In the genomic region with DNA sequence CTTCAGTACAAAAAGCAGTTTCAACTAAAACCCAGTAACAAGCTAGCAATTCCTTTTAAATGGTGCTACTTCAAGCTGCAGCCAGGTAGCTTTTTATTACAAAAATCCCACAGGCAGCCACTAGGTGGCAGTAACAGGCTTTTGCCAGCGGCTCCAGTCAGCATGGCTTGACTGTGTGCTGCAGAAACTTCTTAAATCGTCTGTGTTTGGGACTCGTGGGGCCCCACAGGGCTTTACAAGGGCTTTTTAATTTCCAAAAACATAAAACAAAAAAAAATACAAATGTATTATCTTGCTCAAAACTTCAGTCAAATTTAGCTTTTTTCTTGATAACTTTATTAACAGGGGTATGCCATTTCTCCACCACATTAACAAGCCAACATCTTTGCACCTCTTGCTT, we compare ENCODE assay signal across 9 cellular contexts. TPM values are rescaled to one million over a fixed set of nuclear protein-coding genes. Genes with fewer than 3 reads are reported as not detected.
DNase-seq lines count a peak whose midpoint lies in the region; ATAC-seq and TF ChIP-seq lines count a peak whose summit lies in the region.
"Had no signal": no experiment of that assay in that cellular context is flagged by ENCODE, and none has a peak within 500 bp of the region (broad histone marks: within the 10 kb centered on the region; RNA-seq: fewer than 3 reads in every experiment).

No MANE protein-coding gene starts in this region.

- H3K27ac ChIP-seq in C4-2B, result no peak overlapping the region

- H3K36me3 ChIP-seq in MG63, result no peaks in the 10 kb centered on the region

- POLR2A ChIA-PET in activated naive CD8-positive, alpha-beta T cell treated with anti-CD3 and anti-CD28 coated beads, Interleukin-2, amount 10 ng/mL, durations not matched to agents 7 days and 5 days (lab: Charles Lee), result interaction anchor here (0.6 to 1.0 kb wide), 2 partner anchors 122 to 371 kb away, joined by 3 read pairs; no protein-coding TSS in a partner anchor

- H3K4me1 Mint-ChIP-seq in activated naive CD8-positive, alpha-beta T cell treated with anti-CD3 and anti-CD28 coated beads, Interleukin-2, amount 10 ng/mL, durations not matched to agents 7 days and 5 days, result peaks cover 11% of the 10 kb centered on the region

- no peak overlapping the region for H3K27ac Mint-ChIP-seq in activated naive CD8-positive, alpha-beta T cell treated with anti-CD3 and anti-CD28 coated beads, Interleukin-2, amount 10 ng/mL, durations not matched to agents 7 days and 5 days
- H3K27ac Mint-ChIP-seq: T-helper 1 cell treated with Interleukin-12 subunit alpha and Interleukin-12 subunit beta and Interleukin-4 antibody, amounts not matched to agents 30 μg/mL and 1 μg/mL, for 36 hours had no signal

- H3K9me3 ChIP-seq in MG63, result no peaks in the 10 kb centered on the region

- peaks cover 32% of the 10 kb centered on the region for H3K27me3 Mint-ChIP-seq in activated naive CD8-positive, alpha-beta T cell treated with anti-CD3 and anti-CD28 coated beads, Interleukin-2, amount 10 ng/mL, durations not matched to agents 7 days and 5 days

- ATAC-seq in GM19455 (IDR thresholded peaks at IDR 0.05; ENCODE audit: unreplicated experiment) (peak; percentile 71), left cardiac atrium (peak; percentile 59), HG03520 (IDR thresholded peaks at IDR 0.05; ENCODE audit: unreplicated experiment) (no peak)
- peak; percentile 78 for ATAC-seq in activated naive CD8-positive, alpha-beta T cell treated with anti-CD3 and anti-CD28 coated beads, Interleukin-2, amount 10 ng/mL, durations not matched to agents 7 days and 5 days (ENCODE audit: low read depth)

- DNase-seq in MG63 (peak; percentile 23), SW 1271 (lab: John Stamatoyannopoulos, UW) (peak; percentile 29 to 52), left cardiac atrium (peak; percentile 44), retinal pigment epithelial cell (ENCODE audit: low read depth) (peak; percentile 8)
- peak; percentile 60 for DNase-seq in activated naive CD8-positive, alpha-beta T cell treated with anti-CD3 and anti-CD28 coated beads, Interleukin-2, amount 10 ng/mL, durations not matched to agents 7 days and 5 days

- H3K9me3 Mint-ChIP-seq in activated naive CD8-positive, alpha-beta T cell treated with anti-CD3 and anti-CD28 coated beads, Interleukin-2, amount 10 ng/mL, durations not matched to agents 7 days and 5 days, result no peaks in the 10 kb centered on the region
- H3K9me3 Mint-ChIP-seq: T-helper 1 cell treated with Interleukin-12 subunit alpha and Interleukin-12 subunit beta and Interleukin-4 antibody, amounts not matched to agents 30 μg/mL and 1 μg/mL, for 36 hours had no signal

- intact Hi-C loops in left cardiac atrium (cut with DNase I), result loop anchor here (2.0 to 10.0 kb wide), 3 partner anchors 63 to 501 kb away; no protein-coding TSS in a partner anchor

- no peak overlapping the region for H3K4me3 Mint-ChIP-seq in activated naive CD8-positive, alpha-beta T cell treated with anti-CD3 and anti-CD28 coated beads, Interleukin-2, amount 10 ng/mL, durations not matched to agents 7 days and 5 days
- H3K4me3 Mint-ChIP-seq: T-helper 1 cell treated with Interleukin-12 subunit alpha and Interleukin-12 subunit beta and Interleukin-4 antibody, amounts not matched to agents 30 μg/mL and 1 μg/mL, for 36 hours had no signal

- H3K4me3 ChIP-seq in MG63, result no peak overlapping the region
- no peak overlapping the region for H3K4me3 ChIP-seq in retinal pigment epithelial cell (ENCODE audit: low read length)

- TF ChIP-seq CTCF in C4-2B (conservative IDR thresholded peaks at IDR 0.05), result peak; percentile 97
- peak; percentile 93 for TF ChIP-seq CTCF in retinal pigment epithelial cell (conservative IDR thresholded peaks at IDR 0.05; ENCODE audit: low read depth, low read length)

- peaks cover 3% of the 10 kb centered on the region; the same call in 1 of the 2 replicates for H3K27me3 ChIP-seq in MG63

- H3K36me3 Mint-ChIP-seq in activated naive CD8-positive, alpha-beta T cell treated with anti-CD3 and anti-CD28 coated beads, Interleukin-2, amount 10 ng/mL, durations not matched to agents 7 days and 5 days, result no peaks in the 10 kb centered on the region

RNA-seq across cellular contexts. Expression of gene CLEC4E, which starts 3.6 kb away (rescaled TPM):
- total RNA-seq in MG63 (2014; rRNA removed; shearing (Covaris generic); ENCODE audit: low replicate concordance), result not detected in 2 replicates
- not detected for total RNA-seq in activated naive CD8-positive, alpha-beta T cell treated with anti-CD3 and anti-CD28 coated beads, Interleukin-2, amount 10 ng/mL, durations not matched to agents 7 days and 5 days
- 1 to 10 TPM in 1 of 2 donors, under 1 TPM in 1; 0.81 to 2.5 TPM for total RNA-seq in left cardiac atrium

RNA-seq across cellular contexts. Expression of gene CLEC4D, which starts 31.0 kb away (rescaled TPM):
- not detected in 2 replicates for total RNA-seq in MG63 (2014; rRNA removed; shearing (Covaris generic); ENCODE audit: low replicate concordance)
- total RNA-seq in activated naive CD8-positive, alpha-beta T cell treated with anti-CD3 and anti-CD28 coated beads, Interleukin-2, amount 10 ng/mL, durations not matched to agents 7 days and 5 days, result not detected
- total RNA-seq in left cardiac atrium, result under 1 TPM in 1 of 2 donors, not detected in 1; 0.21 TPM

Comparison
In these comparisons a context has a peak if more than half of its experiments do, and no peak if none do; other contexts are left out.
1. DNase-seq: peak in every context shown above with its lines; median percentile 60 in activated naive CD8-positive, alpha-beta T cell treated with anti-CD3 and anti-CD28 coated beads, Interleukin-2, amount 10 ng/mL, durations not matched to agents 7 days and 5 days; 44 in left cardiac atrium; 40 in SW 1271; 23 in MG63; 8 in retinal pigment epithelial cell.